2 cellular contexts compared by ENCODE assay signal in genomic region chr4:165508372-165509120, GRCh38.
A peak's percentile ranks its signal among the peaks of the same experiment; 100 is the strongest.
TF ChIP-seq lines count a peak whose summit lies in the region.

No MANE protein-coding gene starts in this region.

TF ChIP-seq in HepG2, 621 proteins besides CTCF, POLR2A, EP300 and RAD21 (continued from another document):
- TF ChIP-seq TFAP4 (IDR thresholded peaks at IDR 0.05; ENCODE audit: borderline replicate concordance, low read depth) (no peak), NFE2 (CRISPR knock-in tag; IDR thresholded peaks at IDR 0.05) (no peak), ZBTB33 (CRISPR knock-in tag; IDR thresholded peaks at IDR 0.05) (peak; percentile 88)

TF ChIP-seq in K562, 482 proteins besides CTCF, POLR2A, EP300 and RAD21 (continued from another document):
- no peak for TF ChIP-seq ID3 (CRISPR knock-in tag; IDR thresholded peaks at IDR 0.05)
- TF ChIP-seq ID3 (tag; IDR thresholded peaks at IDR 0.05) = no peak
- TF ChIP-seq GTF3C2 (IDR thresholded peaks at IDR 0.05; ENCODE audit: borderline replicate concordance, extremely low read depth, insufficient read length) = no peak
- peak; percentile 79; the same call in 1 of the 2 replicates for TF ChIP-seq ZBTB2 (IDR thresholded peaks at IDR 0.05)
- TF ChIP-seq GATAD2B (IDR thresholded peaks at IDR 0.05; ENCODE audit: borderline replicate concordance) = peak; percentile 59; the same call in 1 of the 2 replicates
- no peak for TF ChIP-seq BRF2 (IDR thresholded peaks at IDR 0.05; ENCODE audit: borderline replicate concordance, insufficient read depth, insufficient read length)
- no peak for TF ChIP-seq HOXB6 (CRISPR knock-in tag; IDR thresholded peaks at IDR 0.05; ENCODE audit: borderline replicate concordance)
- TF ChIP-seq DDX20 (tag; IDR thresholded peaks at IDR 0.05; ENCODE audit: low read depth) = no peak
- TF ChIP-seq SRF (CRISPR knock-in tag; IDR thresholded peaks at IDR 0.05) = no peak
- no peak for TF ChIP-seq ZNF384 (IDR thresholded peaks at IDR 0.05; ENCODE audit: low read depth, low read length)
- no peak for TF ChIP-seq POLR2G (IDR thresholded peaks at IDR 0.05; ENCODE audit: low read depth, low read length)
- no peak for TF ChIP-seq SUPT5H (IDR thresholded peaks at IDR 0.05)
- no peak for TF ChIP-seq HBP1 (CRISPR knock-in tag; IDR thresholded peaks at IDR 0.05)
- no peak for TF ChIP-seq ZSCAN29 (IDR thresholded peaks at IDR 0.05)
- no peak for TF ChIP-seq RFX5 (IDR thresholded peaks at IDR 0.05; ENCODE audit: low read depth, low read length)
- peak; percentile 97 for TF ChIP-seq DACH1 (IDR thresholded peaks at IDR 0.05; ENCODE audit: partially characterized antibody)
- TF ChIP-seq SPI1 (IDR thresholded peaks at IDR 0.05; ENCODE audit: borderline replicate concordance, low read depth, low read length) = no peak
- no peak for TF ChIP-seq IRF9 (tag; IDR thresholded peaks at IDR 0.05)
- TF ChIP-seq HNRNPL (IDR thresholded peaks at IDR 0.05; ENCODE audit: low read depth, low read length) = no peak
- TF ChIP-seq ZC3H4 (CRISPR knock-in tag; IDR thresholded peaks at IDR 0.05; ENCODE audit: borderline replicate concordance) = no peak
- no peak for TF ChIP-seq SNIP1 (IDR thresholded peaks at IDR 0.05; ENCODE audit: low read depth)
- TF ChIP-seq PHB2 (IDR thresholded peaks at IDR 0.05; ENCODE audit: low read depth) = no peak
- TF ChIP-seq NKRF (IDR thresholded peaks at IDR 0.05; ENCODE audit: borderline replicate concordance) = no peak
- TF ChIP-seq STAG1 (CRISPR knock-in tag; IDR thresholded peaks at IDR 0.05; ENCODE audit: borderline replicate concordance) = no peak
- TF ChIP-seq GTF2E2 (tag; IDR thresholded peaks at IDR 0.05) = no peak
- no peak for TF ChIP-seq NONO (IDR thresholded peaks at IDR 0.05; ENCODE audit: low read depth in 2 of 2, low read length in 1 of 2)
- no peak for TF ChIP-seq CBX1 (IDR thresholded peaks at IDR 0.05; ENCODE audit: low read depth)
- peak; percentile 54; the same call in 1 of the 2 replicates for TF ChIP-seq MTA1 (IDR thresholded peaks at IDR 0.05; ENCODE audit: borderline replicate concordance)
